In the genomic region with DNA sequence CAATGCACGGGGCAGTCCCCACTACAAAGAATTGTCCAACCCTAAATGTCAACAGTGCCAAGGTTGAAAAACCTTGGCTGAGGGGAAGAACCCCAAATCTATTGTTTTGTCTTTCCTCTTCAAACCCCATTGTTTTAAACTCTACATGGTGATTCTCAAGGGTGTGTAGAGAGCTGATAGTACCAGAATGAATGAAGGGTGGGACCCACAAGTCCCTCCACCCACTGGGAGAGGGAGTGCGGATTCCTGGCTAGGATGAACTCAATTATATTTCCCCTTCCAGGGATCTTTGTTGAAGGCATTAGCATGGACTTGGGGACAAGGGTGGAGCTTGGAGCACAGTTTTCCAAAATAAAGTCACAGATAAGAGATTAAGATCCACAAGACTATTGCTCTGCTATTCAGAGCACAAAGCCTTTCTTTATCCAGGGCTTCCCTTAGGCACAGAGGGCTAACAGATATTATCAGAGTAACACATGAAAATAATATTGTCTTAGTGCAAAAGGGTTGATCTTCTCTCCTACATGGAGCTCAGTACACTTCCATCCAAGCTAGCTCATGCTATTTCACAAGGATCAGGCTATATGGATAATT, we compare ENCODE assay signal across 14 cellular contexts.
A peak's percentile ranks its signal among the peaks of the same experiment; 100 is the strongest.
DNase-seq lines count a peak whose midpoint lies in the region; ATAC-seq and TF ChIP-seq lines count a peak whose summit lies in the region.
"Had no signal": no experiment of that assay in that cellular context is flagged by ENCODE, and none has a peak within 500 bp of the region (broad histone marks: within the 10 kb centered on the region; RNA-seq: fewer than 3 reads in every experiment).

No MANE protein-coding gene starts in this region.

- H3K36me3 ChIP-seq in heart right ventricle (no peaks in the 10 kb centered on the region), esophagus muscularis mucosa (no peaks in the 10 kb centered on the region), upper lobe of right lung (no peaks in the 10 kb centered on the region)
- H3K36me3 ChIP-seq: BE2C, HAP-1 had no signal

- H3K27me3 ChIP-seq in heart right ventricle, result peaks cover 0 to 4% (median 0%) of the 10 kb centered on the region in 7 donors
- H3K27me3 ChIP-seq in esophagus muscularis mucosa, result no peaks in the 10 kb centered on the region
- H3K27me3 ChIP-seq in right cardiac atrium (ENCODE audit: control insufficient read depth, insufficient read depth), result no peaks in the 10 kb centered on the region
- no peaks in the 10 kb centered on the region for H3K27me3 ChIP-seq in upper lobe of right lung
- H3K27me3 ChIP-seq: BE2C had no signal

- 69 to 73% methylated on average over 2 of the region's 2 CpGs for WGBS in heart right ventricle, 2 donors
- 82% methylated on average over 2 of the region's 2 CpGs for WGBS in esophagus muscularis mucosa
- WGBS in right cardiac atrium, result 58% methylated on average over 2 of the region's 2 CpGs

- H3K4me1 ChIP-seq in heart right ventricle (peaks cover 0 to 47% (median 8%) of the 10 kb centered on the region in 9 donors), esophagus muscularis mucosa (peaks cover 0 to 10% (median 0%) of the 10 kb centered on the region in 4 donors), right cardiac atrium (ENCODE audit: control insufficient read depth, insufficient read depth, low read length) (peaks cover 3% of the 10 kb centered on the region), upper lobe of right lung (no peaks in the 10 kb centered on the region)
- H3K4me1 ChIP-seq: Caco-2 had no signal

- peak in 1 of 2 donors; percentile 38 for DNase-seq in heart right ventricle
- no peak for DNase-seq in cardiac septum (ENCODE audit: low spot score)
- DNase-seq in esophagus muscularis mucosa (ENCODE audit: extremely low spot score), result peak; percentile 75
- no peak for DNase-seq in right cardiac atrium
- DNase-seq in upper lobe of right lung, result no peak
- no peak for DNase-seq in MV-4-11 (lab: John Stamatoyannopoulos, UW)
- DNase-seq: ACHN; BE2C; C1 segment of cervical spinal cord; Caco-2; CD4-positive, CD25-positive, alpha-beta regulatory T cell; CD8-positive, alpha-beta memory T cell had no signal

- H3K27ac ChIP-seq in heart right ventricle (peak overlapping the region in 6 of 10 donors; percentile 30 to 72 (median 59)), esophagus muscularis mucosa (replicated peaks in 1 of 4) (no peak overlapping the region), right cardiac atrium (ENCODE audit: low read length) (no peak overlapping the region), upper lobe of right lung (no peak overlapping the region)

- intact Hi-C loops in heart right ventricle (cut with DNase I), result loop anchor here in 2 of 10 donors (1.0 to 5.0 kb wide), 3 partner anchors 65 to 183 kb away; no protein-coding TSS in a partner anchor
- intact Hi-C loops in cardiac septum (cut with DNase I), result loop anchor here (5.0 kb wide), 2 partner anchors 158 to 757 kb away; a partner anchor contains a TSS
- intact Hi-C loops in esophagus muscularis mucosa (cut with DNase I), result no loop called here
- intact Hi-C loops in right cardiac atrium (cut with DNase I), result loop anchor here in 1 of 4 donors (10.0 kb wide), 1 partner anchor 186 kb away; no protein-coding TSS in a partner anchor
- intact Hi-C loops in upper lobe of right lung (cut with DNase I), result no loop called here

- ATAC-seq in heart right ventricle, result peak; percentile 58 to 78 (median 71)
- peak; percentile 41 to 89 for ATAC-seq in right cardiac atrium
- ATAC-seq in upper lobe of right lung, result peak; percentile 43
- ATAC-seq in HG03571 (IDR thresholded peaks at IDR 0.05; ENCODE audit: unreplicated experiment), result no peak

- H3K9me3 ChIP-seq in heart right ventricle (no peaks in the 10 kb centered on the region), esophagus muscularis mucosa (no peaks in the 10 kb centered on the region), right cardiac atrium (ENCODE audit: control insufficient read depth, low read length) (no peaks in the 10 kb centered on the region), upper lobe of right lung (no peaks in the 10 kb centered on the region)
- H3K9me3 ChIP-seq: Caco-2, HAP-1 had no signal

- TF ChIP-seq EP300 in esophagus muscularis mucosa (IDR thresholded peaks at IDR 0.05), result no peak

- TF ChIP-seq POLR2A in esophagus muscularis mucosa (IDR thresholded peaks at IDR 0.05; ENCODE audit: low read depth), result no peak

- H3K4me3 ChIP-seq in heart right ventricle, result no peak overlapping the region
- H3K4me3 ChIP-seq in esophagus muscularis mucosa, result no peak overlapping the region
- H3K4me3 ChIP-seq in right cardiac atrium (ENCODE audit: low read length), result no peak overlapping the region
- no peak overlapping the region for H3K4me3 ChIP-seq in upper lobe of right lung
- H3K4me3 ChIP-seq: HAP-1 had no signal

- TF ChIP-seq CTCF in heart right ventricle (IDR thresholded peaks at IDR 0.05) (no peak), esophagus muscularis mucosa (IDR thresholded peaks at IDR 0.05) (no peak), upper lobe of right lung (IDR thresholded peaks at IDR 0.05) (no peak)

Comparison
In these comparisons a context has a peak if more than half of its experiments do, and no peak if none do; other contexts are left out.
1. H3K27ac ChIP-seq: peak in heart right ventricle (6 of 10); none in esophagus muscularis mucosa (0 of 4), right cardiac atrium (single experiment) and upper lobe of right lung (single experiment).